Comparison of ENCODE assay signal across 15 cellular contexts in the genomic region with DNA sequence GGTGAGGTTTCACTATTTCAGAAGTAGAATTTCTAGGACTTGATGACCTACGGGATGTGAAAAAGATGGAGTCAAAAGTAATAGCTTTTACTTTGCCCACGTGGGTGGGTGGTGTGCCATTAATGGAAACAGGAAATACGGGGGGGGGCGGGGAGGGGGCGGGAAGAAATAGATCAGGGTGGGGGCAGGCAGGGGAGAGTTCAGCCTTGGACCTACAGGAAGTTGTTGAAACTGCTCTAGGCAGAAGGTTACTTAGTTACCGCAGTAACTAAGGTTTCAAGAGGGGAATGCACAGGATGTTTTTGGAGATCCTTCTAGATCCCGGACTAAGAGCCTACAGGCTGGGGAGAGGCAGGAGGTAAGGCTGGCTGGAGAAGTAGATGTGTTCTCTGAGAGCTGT. TPM values are rescaled to one million over a fixed set of nuclear protein-coding genes. Genes with fewer than 3 reads are reported as not detected.
DNase-seq lines count a peak whose midpoint lies in the region; ATAC-seq and TF ChIP-seq lines count a peak whose summit lies in the region.
"Had no signal": no experiment of that assay in that cellular context is flagged by ENCODE, and none has a peak within 500 bp of the region (broad histone marks: within the 10 kb centered on the region; RNA-seq: fewer than 3 reads in every experiment).

No MANE protein-coding gene starts in this region.

- H3K4me3 Mint-ChIP-seq in activated T-helper 17 cell treated with anti-CD3 and anti-CD28 coated beads, Interleukin-2, amount 50 U/mL, for 72 hours = peak overlapping the region; percentile 85
- H3K4me3 Mint-ChIP-seq in neural crest cell = peak overlapping the region; percentile 37

- intact Hi-C loops in head of caudate nucleus (cut with DNase I) = no loop called here

- no peaks in the 10 kb centered on the region for H3K9me3 Mint-ChIP-seq in activated T-helper 17 cell treated with anti-CD3 and anti-CD28 coated beads, Interleukin-2, amount 50 U/mL, for 72 hours
- peaks cover 9% of the 10 kb centered on the region for H3K9me3 Mint-ChIP-seq in neural crest cell

- peak; percentile 40 for DNase-seq in NCI-H748 (lab: John Stamatoyannopoulos, UW; ENCODE audit: unreplicated experiment)
- no peak for DNase-seq in NCI-H748 treated with DMSO at 0.1 percent for 48 hours (lab: John Stamatoyannopoulos, UW)
- peak; percentile 21 for DNase-seq in GM20000 (ENCODE audit: low spot score)
- DNase-seq in neural crest cell (ENCODE audit: low read depth, low spot score) = no peak
- DNase-seq in head of caudate nucleus = no peak
- no peak for DNase-seq in NCI-H82 treated with DMSO at 0.1 percent for 48 hours (lab: John Stamatoyannopoulos, UW; ENCODE audit: unreplicated experiment)
- DNase-seq in amygdala (lab: John Stamatoyannopoulos, UW) = no peak
- DNase-seq: Caco-2, GM23248, left cardiac atrium, NCI-H1105, NCI-H345, OCI-M1, SW 1271 had no signal

- H3K4me1 Mint-ChIP-seq in activated T-helper 17 cell treated with anti-CD3 and anti-CD28 coated beads, Interleukin-2, amount 50 U/mL, for 72 hours = peaks cover 20% of the 10 kb centered on the region
- peaks cover 10% of the 10 kb centered on the region for H3K4me1 Mint-ChIP-seq in neural crest cell

- ATAC-seq in activated T-helper 17 cell treated with anti-CD3 and anti-CD28 coated beads, Interleukin-2, amount 50 U/mL, for 72 hours (replicated peaks) = peak; percentile 32
- ATAC-seq: left cardiac atrium had no signal

- no peaks in the 10 kb centered on the region for H3K36me3 Mint-ChIP-seq in activated T-helper 17 cell treated with anti-CD3 and anti-CD28 coated beads, Interleukin-2, amount 50 U/mL, for 72 hours (ENCODE audit: low read depth)
- H3K36me3 Mint-ChIP-seq in neural crest cell (ENCODE audit: low read depth) = peaks cover 6% of the 10 kb centered on the region

- TF ChIP-seq CTCF in GM20000 (IDR thresholded peaks at IDR 0.05; ENCODE audit: extremely low read depth, missing control alignments) = no peak
- no peak for TF ChIP-seq CTCF in neural crest cell (conservative IDR thresholded peaks at IDR 0.05)

- H3K27me3 Mint-ChIP-seq in activated T-helper 17 cell treated with anti-CD3 and anti-CD28 coated beads, Interleukin-2, amount 50 U/mL, for 72 hours = no peaks in the 10 kb centered on the region
- peaks cover 13% of the 10 kb centered on the region for H3K27me3 Mint-ChIP-seq in neural crest cell (ENCODE audit: low read depth)

- peak overlapping the region; percentile 58 for H3K27ac Mint-ChIP-seq in activated T-helper 17 cell treated with anti-CD3 and anti-CD28 coated beads, Interleukin-2, amount 50 U/mL, for 72 hours
- H3K27ac Mint-ChIP-seq in neural crest cell (ENCODE audit: unreplicated experiment) = no peak overlapping the region

RNA-seq across cellular contexts. Expression of a gene that starts 3.6 kb away (rescaled TPM):
- 10 to 100 TPM; 19.0 to 27.5 TPM for total RNA-seq in activated T-helper 17 cell treated with anti-CD3 and anti-CD28 coated beads, Interleukin-2, amount 50 U/mL, for 72 hours
- 67.6 and 70.1 TPM in 2 replicates for total RNA-seq in neural crest cell

Comparison
In these comparisons a context has a peak if more than half of its experiments do, and no peak if none do; other contexts are left out.
1. DNase-seq: peak in NCI-H748 (single experiment) and GM20000 (single experiment); none in NCI-H748 treated with DMSO at 0.1 percent for 48 hours (single experiment), neural crest cell (single experiment), head of caudate nucleus (0 of 42), NCI-H82 treated with DMSO at 0.1 percent for 48 hours (single experiment) and amygdala (0 of 56).